Comparison of ENCODE assay signal across 18 cellular contexts in genomic region chr10:1514641-1515040, GRCh38.
DNase-seq lines count a peak whose midpoint lies in the region; ATAC-seq, FAIRE-seq and TF ChIP-seq lines count a peak whose summit lies in the region.
"Had no signal": no experiment of that assay in that cellular context is flagged by ENCODE, and none has a peak within 500 bp of the region (broad histone marks: within the 10 kb centered on the region; RNA-seq: fewer than 3 reads in every experiment).

No MANE protein-coding gene starts in this region.

- no peak overlapping the region for H3K27ac Mint-ChIP-seq in endodermal cell
- H3K27ac Mint-ChIP-seq in neural crest cell (ENCODE audit: unreplicated experiment), result peak overlapping the region; percentile 79
- H3K27ac Mint-ChIP-seq: CD4-positive, alpha-beta memory T cell had no signal

- DNase-seq in bronchial epithelial cell (ENCODE audit: low read depth) (no peak), endodermal cell (peak; percentile 28), neural crest cell (ENCODE audit: low read depth, low spot score) (no peak), tibial nerve (ENCODE audit: low spot score in 2 of 2) (peak; percentile 37 to 50), NCI-H1417 treated with DMSO at 0.1 percent for 48 hours (lab: John Stamatoyannopoulos, UW) (no peak), pancreas (no peak)
- DNase-seq: C1 segment of cervical spinal cord; Calu3; CD4-positive, alpha-beta memory T cell; COR-L47; DMS53; DMS79 treated with DMSO at 0.1 percent for 48 hours; GF-D8; GOT3; HCEC 1CT had no signal

- no peak overlapping the region for H3K9ac ChIP-seq in endodermal cell (ENCODE audit: extremely low read depth, low read length, poor library complexity, severe bottlenecking)

- no peak for TF ChIP-seq POLR2A in tibial nerve (IDR thresholded peaks at IDR 0.05)
- no peak for TF ChIP-seq POLR2A in GM18505 (IDR thresholded peaks at IDR 0.05; ENCODE audit: borderline replicate concordance, extremely low read depth, insufficient read depth, insufficient read length)

- H3K27me3 Mint-ChIP-seq in endodermal cell (ENCODE audit: insufficient read depth) (peaks cover 3% of the 10 kb centered on the region), neural crest cell (ENCODE audit: low read depth) (no peaks in the 10 kb centered on the region)

- WGBS in endodermal cell (ENCODE audit: insufficient coverage in 1 of 2, insufficient read length in 1 of 2), 2 experiments, result 86 to 91% methylated on average over 7 of the region's 7 CpGs
- WGBS in tibial nerve, 2 donors, result 47 to 56% methylated on average over 7 of the region's 7 CpGs
- 60 to 68% methylated on average over 7 of the region's 7 CpGs for WGBS in pancreas, 2 donors

- H3K4me3 ChIP-seq in bronchial epithelial cell (ENCODE audit: low read depth, low read length), result no peak overlapping the region
- no peak overlapping the region for H3K4me3 ChIP-seq in endodermal cell (ENCODE audit: low read length)
- no peak overlapping the region for H3K4me3 ChIP-seq in tibial nerve
- H3K4me3 ChIP-seq in pancreas, result no peak overlapping the region

- TF ChIP-seq EP300 in tibial nerve (IDR thresholded peaks at IDR 0.05), result peak in 1 of 2 donors; percentile 61

- no peak for ATAC-seq in GM18505 (IDR thresholded peaks at IDR 0.05; ENCODE audit: unreplicated experiment)
- ATAC-seq in pancreas, result no peak

- H3K4me1 ChIP-seq in endodermal cell (ENCODE audit: control insufficient read depth, insufficient read depth, low read length) (no peaks in the 10 kb centered on the region), tibial nerve (no peaks in the 10 kb centered on the region), pancreas (no peaks in the 10 kb centered on the region)

- H3K4me1 Mint-ChIP-seq in endodermal cell (peaks cover 12% of the 10 kb centered on the region), neural crest cell (no peaks in the 10 kb centered on the region)
- H3K4me1 Mint-ChIP-seq: CD4-positive, alpha-beta memory T cell had no signal

- intact Hi-C loops in pancreas (cut with DNase I), result no loop called here

- TF ChIP-seq CTCF in bronchial epithelial cell (IDR thresholded peaks at IDR 0.05; ENCODE audit: insufficient read depth, low read length, severe bottlenecking) (no peak), endodermal cell (conservative IDR thresholded peaks at IDR 0.05) (no peak), neural crest cell (conservative IDR thresholded peaks at IDR 0.05) (no peak), tibial nerve (IDR thresholded peaks at IDR 0.05) (no peak), pancreas (IDR thresholded peaks at IDR 0.05) (no peak)

- H3K36me3 ChIP-seq in bronchial epithelial cell (ENCODE audit: control insufficient read depth, insufficient read depth, low read length), result no peaks in the 10 kb centered on the region
- no peaks in the 10 kb centered on the region for H3K36me3 ChIP-seq in endodermal cell (ENCODE audit: control insufficient read depth, insufficient read depth, low read length)
- no peaks in the 10 kb centered on the region for H3K36me3 ChIP-seq in tibial nerve
- H3K36me3 ChIP-seq in pancreas, result no peaks in the 10 kb centered on the region

- H3K27me3 ChIP-seq in bronchial epithelial cell (ENCODE audit: control insufficient read depth, insufficient read depth, low read length), result no peaks in the 10 kb centered on the region
- no peaks in the 10 kb centered on the region for H3K27me3 ChIP-seq in endodermal cell (ENCODE audit: control insufficient read depth, insufficient read depth, low read length, poor library complexity, severe bottlenecking)
- H3K27me3 ChIP-seq in tibial nerve, result no peaks in the 10 kb centered on the region
- H3K27me3 ChIP-seq in pancreas, result no peaks in the 10 kb centered on the region

- no peaks in the 10 kb centered on the region for H3K9me3 ChIP-seq in endodermal cell (ENCODE audit: control insufficient read depth, low read length)
- no peaks in the 10 kb centered on the region for H3K9me3 ChIP-seq in tibial nerve
- H3K9me3 ChIP-seq in pancreas, result no peaks in the 10 kb centered on the region

- H3K36me3 Mint-ChIP-seq in endodermal cell (ENCODE audit: low read depth) (no peaks in the 10 kb centered on the region), neural crest cell (ENCODE audit: low read depth) (no peaks in the 10 kb centered on the region)
- H3K36me3 Mint-ChIP-seq: CD4-positive, alpha-beta memory T cell had no signal

- peaks cover 4% of the 10 kb centered on the region for H3K9me3 Mint-ChIP-seq in endodermal cell
- H3K9me3 Mint-ChIP-seq in neural crest cell, result peaks cover 4% of the 10 kb centered on the region
- H3K9me3 Mint-ChIP-seq: CD4-positive, alpha-beta memory T cell had no signal

- H3K27ac ChIP-seq in endodermal cell (ENCODE audit: low read depth, low read length), result no peak overlapping the region
- no peak overlapping the region for H3K27ac ChIP-seq in tibial nerve
- H3K27ac ChIP-seq in pancreas, result no peak overlapping the region

- H3K4me3 Mint-ChIP-seq in endodermal cell (no peak overlapping the region), neural crest cell (no peak overlapping the region)
- H3K4me3 Mint-ChIP-seq: CD4-positive, alpha-beta memory T cell had no signal

- peak; percentile 32 for FAIRE-seq in bronchial epithelial cell (lab: Jason Lieb, UNC)
- FAIRE-seq in pancreas (lab: Jason Lieb, UNC), result no peak
- FAIRE-seq: GM12891, H54 had no signal

Comparison
In these comparisons a context has a peak if more than half of its experiments do, and no peak if none do; other contexts are left out.
1. DNase-seq: peak in endodermal cell (single experiment) and tibial nerve (2 of 2); none in bronchial epithelial cell (single experiment), neural crest cell (single experiment), NCI-H1417 treated with DMSO at 0.1 percent for 48 hours (single experiment) and pancreas (0 of 6).